9 cellular contexts compared by ENCODE assay signal in the genomic region with DNA sequence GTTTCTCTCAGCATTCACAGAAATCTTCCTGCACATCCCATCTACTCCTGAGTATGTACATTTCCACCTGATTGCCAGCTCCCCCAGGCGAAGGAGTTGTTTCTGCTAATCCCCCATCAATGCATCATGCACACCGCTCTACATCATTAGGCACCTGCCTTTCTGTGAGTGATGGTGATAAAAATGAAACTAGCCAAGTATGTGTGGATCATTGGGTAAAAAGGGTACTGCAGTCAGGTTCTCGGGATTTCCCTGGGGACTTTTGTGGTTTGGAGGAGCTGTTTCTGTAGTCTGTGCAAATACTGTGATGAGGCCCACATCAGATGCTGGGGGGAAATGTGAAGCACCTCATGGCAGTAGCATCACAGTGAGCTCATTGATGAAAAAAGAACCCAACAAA. TPM values are rescaled to one million over a fixed set of nuclear protein-coding genes. Genes with fewer than 3 reads are reported as not detected.
DNase-seq lines count a peak whose midpoint lies in the region; ATAC-seq and TF ChIP-seq lines count a peak whose summit lies in the region.
"Had no signal": no experiment of that assay in that cellular context is flagged by ENCODE, and none has a peak within 500 bp of the region (broad histone marks: within the 10 kb centered on the region; RNA-seq: fewer than 3 reads in every experiment).

No MANE protein-coding gene starts in this region.

- H2AFZ ChIP-seq in OCI-LY3 (ENCODE audit: low read depth, low read length) = no peak overlapping the region

- WGBS in esophagus muscularis mucosa = 93% methylated on average over 3 of the region's 3 CpGs

- H3K79me2 ChIP-seq in OCI-LY3 (ENCODE audit: low read length) = peaks cover 92% of the 10 kb centered on the region

- peaks cover 70% of the 10 kb centered on the region for H3K4me1 ChIP-seq in OCI-LY3 (ENCODE audit: low read length)
- no peaks in the 10 kb centered on the region for H3K4me1 ChIP-seq in adipocyte (ENCODE audit: control insufficient read depth, insufficient read depth, low read length)
- H3K4me1 ChIP-seq in esophagus muscularis mucosa = no peaks in the 10 kb centered on the region
- H3K4me1 ChIP-seq in A673 (ENCODE audit: insufficient read depth, low read length, poor library complexity, severe bottlenecking) = peaks cover 8% of the 10 kb centered on the region

- ATAC-seq in GM18868 (IDR thresholded peaks at IDR 0.05; ENCODE audit: unreplicated experiment) = peak; percentile 88
- ATAC-seq in HG02943 (IDR thresholded peaks at IDR 0.05; ENCODE audit: low read depth, unreplicated experiment) = peak; percentile 79

- intact Hi-C loops in esophagus muscularis mucosa (cut with DNase I) (no loop called here), A673 (cut with micrococcal nuclease; ENCODE audit: unreplicated experiment) (no loop called here)

- peak overlapping the region; percentile 66 for H3K4me3 ChIP-seq in OCI-LY3 (ENCODE audit: low read length)
- H3K4me3 ChIP-seq in adipocyte (ENCODE audit: low read length) = no peak overlapping the region
- H3K4me3 ChIP-seq in esophagus muscularis mucosa = no peak overlapping the region
- no peak overlapping the region for H3K4me3 ChIP-seq in A673 (ENCODE audit: low read depth, low read length, poor library complexity, severe bottlenecking)
- H3K4me3 ChIP-seq: lung had no signal

- H3K27me3 ChIP-seq in OCI-LY3 (ENCODE audit: low read depth, low read length) = no peaks in the 10 kb centered on the region
- H3K27me3 ChIP-seq in adipocyte (replicated peaks; ENCODE audit: control insufficient read depth, insufficient read depth, low read length) = no peaks in the 10 kb centered on the region
- no peaks in the 10 kb centered on the region for H3K27me3 ChIP-seq in esophagus muscularis mucosa
- H3K27me3 ChIP-seq in A673 (replicated peaks; ENCODE audit: insufficient read depth, low read depth, low read length, poor library complexity) = peaks cover 10% of the 10 kb centered on the region

- peak overlapping the region; percentile 97 for H3K27ac ChIP-seq in OCI-LY3 (ENCODE audit: low read length)
- no peak overlapping the region for H3K27ac ChIP-seq in esophagus muscularis mucosa (replicated peaks in 1 of 4)
- H3K27ac ChIP-seq in A673 (ENCODE audit: low read depth, low read length, poor library complexity, severe bottlenecking) = no peak overlapping the region

- no peak for TF ChIP-seq POLR2A in esophagus muscularis mucosa (IDR thresholded peaks at IDR 0.05; ENCODE audit: low read depth)

- H3K9me3 ChIP-seq in OCI-LY3 (ENCODE audit: insufficient read depth, low read length) (no peaks in the 10 kb centered on the region; the same call in 1 of the 2 replicates), adipocyte (ENCODE audit: control insufficient read depth, low read length) (no peaks in the 10 kb centered on the region), esophagus muscularis mucosa (no peaks in the 10 kb centered on the region), A673 (ENCODE audit: low read depth, low read length, poor library complexity, severe bottlenecking) (no peaks in the 10 kb centered on the region)

- H3K9ac ChIP-seq in OCI-LY3 (ENCODE audit: low read length) = peak overlapping the region; percentile 81
- no peak overlapping the region for H3K9ac ChIP-seq in adipocyte (ENCODE audit: low read length)

- peak; percentile 4 for DNase-seq in adipocyte (ENCODE audit: low read depth)
- DNase-seq in stimulated activated naive CD4-positive, alpha-beta T cell (lab: John Stamatoyannopoulos, UW) = peak in 5 of 6 experiments; percentile 14 to 66 (median 35)
- DNase-seq in Ammon's horn (ENCODE audit: low spot score) = no peak
- DNase-seq in esophagus muscularis mucosa (ENCODE audit: extremely low spot score) = no peak
- DNase-seq in A673 (ENCODE audit: low spot score) = no peak

- CTCF ChIA-PET in A673 (lab: Charles Lee) = no interaction called here

- no peak for TF ChIP-seq EP300 in esophagus muscularis mucosa (IDR thresholded peaks at IDR 0.05)

- peaks cover 26% of the 10 kb centered on the region for H3K36me3 ChIP-seq in OCI-LY3 (replicated peaks; ENCODE audit: low read depth, low read length)
- no peaks in the 10 kb centered on the region for H3K36me3 ChIP-seq in adipocyte (ENCODE audit: control insufficient read depth, insufficient read depth, low read length, severe bottlenecking)
- no peaks in the 10 kb centered on the region for H3K36me3 ChIP-seq in esophagus muscularis mucosa
- no peaks in the 10 kb centered on the region for H3K36me3 ChIP-seq in A673 (ENCODE audit: insufficient read depth, low read length, poor library complexity, severe bottlenecking)

- H3K4me2 ChIP-seq in OCI-LY3 (ENCODE audit: low read length) = peak overlapping the region; percentile 93

- POLR2A ChIA-PET in A673 (lab: Charles Lee; ENCODE audit: low non-redundant PET) = no interaction called here

- BruUV-seq in A673 (replicated peaks; lab: Mats Ljungman, UMichigan) = no TSS peak

- TF ChIP-seq CTCF in OCI-LY3 (IDR thresholded peaks at IDR 0.05; ENCODE audit: low read depth, low read length) (no peak), esophagus muscularis mucosa (IDR thresholded peaks at IDR 0.05) (no peak), A673 (conservative IDR thresholded peaks at IDR 0.05; ENCODE audit: low read depth, low read length) (no peak)

- no peaks in the 10 kb centered on the region for H4K20me1 ChIP-seq in OCI-LY3 (ENCODE audit: insufficient read depth, low read length)

RNA-seq across cellular contexts. Expression of a gene that starts 30.4 kb away (rescaled TPM):
- total RNA-seq in esophagus muscularis mucosa = 1 to 10 TPM in 3 of 4 donors, under 1 TPM in 1; 0.42 to 5.3 (median 3.5) TPM
- 0.42 and 0.88 TPM in 2 replicates for total RNA-seq in A673 (2021)

Comparison
In these comparisons a context has a peak if more than half of its experiments do, and no peak if none do; other contexts are left out.
1. DNase-seq: peak in adipocyte (single experiment) and stimulated activated naive CD4-positive, alpha-beta T cell (5 of 6); none in Ammon's horn (single experiment), esophagus muscularis mucosa (single experiment) and A673 (single experiment).